ENCODE assay signal across 19 cellular contexts in the genomic region with DNA sequence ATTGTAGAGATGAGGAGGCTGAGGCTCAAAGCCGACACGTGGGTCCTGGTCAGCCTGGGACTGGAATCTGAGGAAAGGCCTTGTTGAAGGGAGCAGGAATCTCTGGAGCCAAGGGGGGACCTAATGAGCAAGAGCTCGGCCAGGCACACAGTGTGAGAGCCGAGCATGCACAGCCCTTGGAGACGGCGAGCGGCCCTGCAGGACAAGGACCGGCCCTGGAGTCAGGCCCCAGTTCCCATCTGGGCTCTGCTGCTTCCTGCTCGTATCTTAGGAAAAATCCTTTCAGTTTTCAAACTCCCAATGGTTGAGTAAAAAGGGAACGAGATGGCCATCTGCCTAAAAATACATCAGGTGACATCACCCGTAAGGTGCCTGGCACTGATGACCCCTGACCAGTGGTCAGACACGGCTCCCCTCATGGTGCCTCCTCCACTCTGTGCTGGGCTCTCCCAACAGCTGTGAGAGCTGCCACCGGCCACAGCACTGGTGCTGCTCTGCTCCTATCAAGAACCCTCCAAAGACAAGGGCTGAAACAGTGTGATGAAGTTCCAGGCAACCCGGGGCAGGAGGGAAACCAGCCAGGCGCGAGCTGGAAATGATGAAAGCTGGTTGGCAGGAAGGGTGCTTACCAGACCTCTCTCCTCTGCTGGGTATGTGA.
"Had no signal": no experiment of that assay in that cellular context is flagged by ENCODE, and none has a peak within 500 bp of the region (broad histone marks: within the 10 kb centered on the region; RNA-seq: fewer than 3 reads in every experiment).

No MANE protein-coding gene starts in this region.

- H3K4me1 ChIP-seq: adrenal gland, prostate gland, sigmoid colon, tibial nerve, uterus had no signal

- H3K4me1 Mint-ChIP-seq: nephron had no signal

- DNase-seq: activated CD4-positive, alpha-beta memory T cell treated with anti-CD3 and anti-CD28 coated beads, Interleukin-2, amount 10 ng/mL, durations not matched to agents 7 days and 5 days; activated effector memory CD4-positive, alpha-beta T cell treated with Interleukin-2 at 50 U/mL for 16 hours; activated T-cell treated with anti-CD3 and anti-CD28 coated beads, Interleukin-2, amount 50 U/mL, for 4 hours; adrenal gland; endodermal cell; head of caudate nucleus; mesenchymal stem cell; occipital lobe; sigmoid colon; stimulated activated CD4-positive, alpha-beta T cell treated with anti-CD3 and anti-CD28 coated beads, Interleukin-12 subunit alpha, Interleukin-12 subunit beta, amount 100 ng/mL, for 4 hours; stimulated activated CD4-positive, alpha-beta T cell treated with anti-CD3 and anti-CD28 coated beads, Interleukin-2, amount 100 ng/mL, for 24 hours; T-cell; uterus had no signal

- H3K4me3 ChIP-seq: adrenal gland, dorsolateral prefrontal cortex, left lung, prostate gland, sigmoid colon, tibial nerve, uterus had no signal

- H3K27ac ChIP-seq: adrenal gland, dorsolateral prefrontal cortex, left lung, prostate gland, sigmoid colon, tibial nerve, uterus had no signal

- H3K27ac Mint-ChIP-seq: activated CD4-positive, alpha-beta memory T cell treated with anti-CD3 and anti-CD28 coated beads, Interleukin-2, amount 10 ng/mL, durations not matched to agents 7 days and 5 days; activated naive CD4-positive, alpha-beta T cell treated with anti-CD3 and anti-CD28 coated beads, Interleukin-2, amount 50 U/mL, for 24 hours; endodermal cell; nephron; T-cell had no signal

- H3K4me3 Mint-ChIP-seq: activated CD4-positive, alpha-beta memory T cell treated with anti-CD3 and anti-CD28 coated beads, Interleukin-2, amount 10 ng/mL, durations not matched to agents 7 days and 5 days; activated naive CD4-positive, alpha-beta T cell treated with anti-CD3 and anti-CD28 coated beads, Interleukin-2, amount 50 U/mL, for 24 hours; activated T-cell treated with anti-CD3 and anti-CD28 coated beads, Interleukin-2, amount 50 U/mL, for 4 hours; endodermal cell; nephron; T-cell had no signal

- ATAC-seq: activated T-cell treated with anti-CD3 and anti-CD28 coated beads, Interleukin-2, amount 50 U/mL, for 4 hours; left lung had no signal

- H3K27me3 Mint-ChIP-seq: activated CD4-positive, alpha-beta memory T cell treated with anti-CD3 and anti-CD28 coated beads, Interleukin-2, amount 10 ng/mL, durations not matched to agents 7 days and 5 days; activated naive CD4-positive, alpha-beta T cell treated with anti-CD3 and anti-CD28 coated beads, Interleukin-2, amount 50 U/mL, for 24 hours; T-cell had no signal

- H3K9me3 Mint-ChIP-seq: activated naive CD4-positive, alpha-beta T cell treated with anti-CD3 and anti-CD28 coated beads, Interleukin-2, amount 50 U/mL, for 24 hours; endodermal cell; nephron had no signal

- H3K9me3 ChIP-seq: adrenal gland, left lung, prostate gland, sigmoid colon, tibial nerve, uterus had no signal

- H3K27me3 ChIP-seq: adrenal gland, dorsolateral prefrontal cortex, left lung, sigmoid colon, tibial nerve, uterus had no signal

- H3K36me3 ChIP-seq: uterus had no signal
